ENCODE assay signal across 30 cellular contexts in the genomic region with DNA sequence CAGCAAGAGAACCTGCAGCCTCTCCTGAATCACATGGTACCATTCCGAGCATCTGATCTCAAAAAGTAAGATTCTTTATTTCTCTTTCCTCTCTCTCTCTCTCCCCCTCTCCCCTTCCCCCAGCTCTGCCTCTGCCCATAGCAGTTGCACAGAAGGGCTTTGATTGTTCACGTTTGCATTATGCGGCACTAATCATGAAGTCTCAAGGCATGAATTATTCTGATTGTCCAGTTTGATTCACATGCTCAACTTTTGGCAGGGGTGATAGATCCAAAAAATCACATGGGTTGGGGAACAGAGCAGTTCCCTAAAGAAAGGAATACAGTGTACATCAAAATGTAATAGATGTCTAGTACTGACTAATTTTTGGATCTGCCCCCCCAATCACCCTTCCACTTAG.
"Had no signal": no experiment of that assay in that cellular context is flagged by ENCODE, and none has a peak within 500 bp of the region (broad histone marks: within the 10 kb centered on the region; RNA-seq: fewer than 3 reads in every experiment).

No MANE protein-coding gene starts in this region.

- H3K4me3 ChIP-seq: PC-9 had no signal

- DNase-seq: activated B cell treated with CpG ODN at 0.5 μM for 24 hours; activated CD4-positive, alpha-beta memory T cell treated with anti-CD3 and anti-CD28 coated beads, Interleukin-2, amount 10 ng/mL, durations not matched to agents 7 days and 5 days; activated CD4-positive, alpha-beta T cell treated with anti-CD3 and anti-CD28 coated beads for 48 hours; activated CD4-positive, CD25-positive, alpha-beta regulatory T cell treated with anti-CD3 and anti-CD28 coated beads, Interleukin-2, amount 50 U/mL, for 72 hours; activated CD8-positive, alpha-beta memory T cell treated with anti-CD3 and anti-CD28 coated beads for 24 hours; activated CD8-positive, alpha-beta memory T cell treated with anti-CD3 and anti-CD28 coated beads, Interleukin-2, amount 10 ng/mL, durations not matched to agents 7 days and 5 days; activated CD8-positive, alpha-beta memory T cell treated with anti-CD3 and anti-CD28 coated beads, Interleukin-2, amount 50 U/mL, for 48 hours; activated effector memory CD4-positive, alpha-beta T cell treated with Interleukin-2 at 50 U/mL for 16 hours; activated naive CD4-positive, alpha-beta T cell treated with anti-CD3 and anti-CD28 coated beads, Interleukin-2, amount 10 ng/mL, durations not matched to agents 7 days and 5 days; activated naive CD8-positive, alpha-beta T cell treated with anti-CD3 and anti-CD28 coated beads, Interleukin-2, amount 50 U/mL, for 24 hours; activated T-cell treated with anti-CD3 and anti-CD28 coated beads, Interleukin-2, amount 50 U/mL, for 48 hours; MM.1S; NCI-H1105; NCI-H1417 treated with DMSO at 0.1 percent for 48 hours; NCI-H1694 treated with DMSO at 0.1 percent for 48 hours; NCI-H2029; NCI-H2171; NCI-H510A; NCI-H526; NCI-H748 treated with DMSO at 0.1 percent for 48 hours; NK-92 treated with Interleukin-12 subunit alpha and Interleukin-12 subunit beta, amount 100 ng/mL, for 24 hours; PC-9; SIG-M5; SW 1271; T-helper 1 cell; T-helper 2 cell; T-helper 9 cell had no signal

- H3K27ac ChIP-seq: KMS-11, PC-9, RWPE1, VCaP had no signal
